ENCODE assay signal across 1 cellular context in the genomic region with DNA sequence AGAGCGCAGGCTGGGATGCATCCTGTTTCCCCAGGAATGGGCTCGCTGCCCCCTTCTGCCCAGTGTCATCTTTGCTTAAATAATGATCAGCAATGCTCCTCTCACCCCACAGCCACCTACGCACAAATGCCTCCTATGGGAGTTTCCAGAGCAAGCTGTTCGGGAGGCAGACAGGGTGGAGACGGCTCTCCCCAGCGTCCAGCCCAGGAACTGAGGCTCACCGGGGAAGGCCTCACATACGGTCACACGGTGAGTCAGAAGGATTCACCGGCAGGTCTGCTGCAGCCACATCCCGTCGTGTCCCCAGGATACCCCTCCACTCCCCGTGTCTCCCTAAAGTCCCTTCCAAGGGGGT.
TF ChIP-seq lines count a peak whose summit lies in the region.

No MANE protein-coding gene starts in this region.

TF ChIP-seq in IMR-90, 13 proteins besides CTCF, POLR2A, EP300 and RAD21 (continued from another document):
- TF ChIP-seq BHLHE40 (IDR thresholded peaks at IDR 0.05; ENCODE audit: low read depth, low read length) (no peak), MXI1 (IDR thresholded peaks at IDR 0.05; ENCODE audit: borderline replicate concordance, low read depth, low read length) (no peak), CHD1 (IDR thresholded peaks at IDR 0.05; ENCODE audit: low read depth, low read length) (no peak), NFE2L2 (IDR thresholded peaks at IDR 0.05; ENCODE audit: low read depth, low read length) (no peak)
